ENCODE assay signal across 17 cellular contexts in genomic region chr9:91188719-91189590, GRCh38.
DNase-seq lines count a peak whose midpoint lies in the region; ATAC-seq, FAIRE-seq and TF ChIP-seq lines count a peak whose summit lies in the region.
"Had no signal": no experiment of that assay in that cellular context is flagged by ENCODE, and none has a peak within 500 bp of the region (broad histone marks: within the 10 kb centered on the region; RNA-seq: fewer than 3 reads in every experiment).

No MANE protein-coding gene starts in this region.

- FAIRE-seq in K562 (lab: Jason Lieb, UNC): no peak
- FAIRE-seq: A549 had no signal

- no peak for TF ChIP-seq RAD21 in K562 (CRISPR knock-in tag; conservative IDR thresholded peaks at IDR 0.05 in 1 of 2, IDR thresholded peaks at IDR 0.05 in 1 of 2)

- WGBS in GM23248 (ENCODE audit: low coverage in 1 of 2, low lambda C conversion rate in 2 of 2, missing lambda C conversion rate in 2 of 2), 2 experiments: 91 to 99% methylated on average over 10 to 11 of the region's 11 CpGs
- 78% methylated on average over 10 of the region's 11 CpGs for WGBS in K562 (ENCODE audit: insufficient coverage, low coverage, missing lambda C conversion rate)

- BruUV-seq in K562 (replicated peaks; lab: Mats Ljungman, UMichigan): no TSS peak

- H3K27ac Mint-ChIP-seq in activated CD8-positive, alpha-beta memory T cell treated with anti-CD3 and anti-CD28 coated beads, Interleukin-2, amount 10 ng/mL, durations not matched to agents 7 days and 5 days: no peak overlapping the region
- H3K27ac Mint-ChIP-seq: H9 had no signal

- CTCF ChIA-PET in activated CD8-positive, alpha-beta memory T cell treated with anti-CD3 and anti-CD28 coated beads, Interleukin-2, amount 10 ng/mL, durations not matched to agents 7 days and 5 days (lab: Charles Lee): interaction anchor here (0.9 to 2.1 kb wide), 2 partner anchors 24 to 129 kb away, joined by 3 to 4 read pairs; no protein-coding TSS in a partner anchor
- CTCF ChIA-PET in K562 (lab: Yijun Ruan, JAX; ENCODE audit: low intra/inter-chr PET ratio): no interaction called here

- TF ChIP-seq CTCF in K562 (IDR thresholded peaks at IDR 0.05 in 2 of 3, conservative IDR thresholded peaks at IDR 0.05 in 1 of 3; ENCODE audit: insufficient read depth in 2 of 3, low read depth in 1 of 3, low read length in 3 of 3): no peak
- TF ChIP-seq CTCF in osteoblast (IDR thresholded peaks at IDR 0.05; ENCODE audit: extremely low read depth, low read depth, low read length): no peak

- no peak overlapping the region for H3K4me3 Mint-ChIP-seq in activated CD8-positive, alpha-beta memory T cell treated with anti-CD3 and anti-CD28 coated beads, Interleukin-2, amount 10 ng/mL, durations not matched to agents 7 days and 5 days
- H3K4me3 Mint-ChIP-seq: H9 had no signal

- H3K4me1 ChIP-seq in GM23248 (ENCODE audit: insufficient read depth): peaks cover 33% of the 10 kb centered on the region
- H3K4me1 ChIP-seq in K562 (replicated peaks in 1 of 2; ENCODE audit: control insufficient read depth in 2 of 2, insufficient read depth in 2 of 2, low read length in 2 of 2): peaks cover 27% of the 10 kb centered on the region in 2 experiments
- peaks cover 33% of the 10 kb centered on the region for H3K4me1 ChIP-seq in osteoblast (ENCODE audit: insufficient read depth, low read length)

- peaks cover 55% of the 10 kb centered on the region for H3K4me1 Mint-ChIP-seq in activated CD8-positive, alpha-beta memory T cell treated with anti-CD3 and anti-CD28 coated beads, Interleukin-2, amount 10 ng/mL, durations not matched to agents 7 days and 5 days

- POLR2A ChIA-PET in K562 (lab: Yijun Ruan, JAX): no interaction called here

- H3K9me3 ChIP-seq in GM23248 (ENCODE audit: low read depth) (no peaks in the 10 kb centered on the region), K562 (replicated peaks; ENCODE audit: control insufficient read depth, insufficient read depth, low read depth, low read length) (peaks cover 5% of the 10 kb centered on the region), osteoblast (ENCODE audit: low read depth, low read length) (no peaks in the 10 kb centered on the region)

- TF ChIP-seq EP300 in K562 (IDR thresholded peaks at IDR 0.05; ENCODE audit: low read length): no peak

- no peak overlapping the region for H3K4me3 ChIP-seq in GM23248
- no peak overlapping the region for H3K4me3 ChIP-seq in K562
- H3K4me3 ChIP-seq in osteoblast (ENCODE audit: insufficient read depth, low read length): no peak overlapping the region
- H3K4me3 ChIP-seq: A549 had no signal

- peaks cover 10% of the 10 kb centered on the region for H3F3A ChIP-seq in GM23248 (ENCODE audit: insufficient read depth)

- H3K27ac ChIP-seq in GM23248 (peak overlapping the region; percentile 94), K562 (ENCODE audit: extremely low read depth, low read depth, low read length) (no peak overlapping the region), osteoblast (ENCODE audit: low read depth, low read length) (peak overlapping the region; percentile 84)
- H3K27ac ChIP-seq: C4-2B had no signal

- H3K9ac ChIP-seq in GM23248: no peak overlapping the region
- no peak overlapping the region for H3K9ac ChIP-seq in K562 (ENCODE audit: insufficient read depth in 1 of 2, low read depth in 2 of 2, low read length in 2 of 2)

- H3K27me3 ChIP-seq in GM23248 (replicated peaks; ENCODE audit: insufficient read depth) (no peaks in the 10 kb centered on the region), K562 (ENCODE audit: control insufficient read depth in 2 of 2, insufficient read depth in 2 of 2, low read length in 2 of 2) (no peaks in the 10 kb centered on the region), osteoblast (ENCODE audit: insufficient read depth, low read length) (no peaks in the 10 kb centered on the region)

- H3K9me2 ChIP-seq in GM23248 (ENCODE audit: insufficient read depth): no peaks in the 10 kb centered on the region

- no peaks in the 10 kb centered on the region for H3K27me3 Mint-ChIP-seq in activated CD8-positive, alpha-beta memory T cell treated with anti-CD3 and anti-CD28 coated beads, Interleukin-2, amount 10 ng/mL, durations not matched to agents 7 days and 5 days

- TF ChIP-seq POLR2A in K562 (conservative IDR thresholded peaks at IDR 0.05): no peak

- H3K9me3 Mint-ChIP-seq in activated CD8-positive, alpha-beta memory T cell treated with anti-CD3 and anti-CD28 coated beads, Interleukin-2, amount 10 ng/mL, durations not matched to agents 7 days and 5 days (ENCODE audit: low read depth): peaks cover 8% of the 10 kb centered on the region

- intact Hi-C loops in K562 (cut with micrococcal nuclease): no loop called here

- peak; percentile 53 for DNase-seq in activated CD8-positive, alpha-beta memory T cell treated with anti-CD3 and anti-CD28 coated beads for 24 hours
- no peak for DNase-seq in activated CD8-positive, alpha-beta memory T cell treated with anti-CD3 and anti-CD28 coated beads, Interleukin-2, amount 10 ng/mL, durations not matched to agents 7 days and 5 days
- DNase-seq in GM23248: no peak
- DNase-seq in K562 (ENCODE audit: extremely low read depth in 1 of 4, low spot score in 3 of 4): no peak
- no peak for DNase-seq in osteoblast (ENCODE audit: insufficient read length, low spot score, missing footprints)
- no peak for DNase-seq in SKM-1 (lab: John Stamatoyannopoulos, UW; ENCODE audit: unreplicated experiment)
- DNase-seq: COR-L47, DMS153, H9, NCI-H1417, NCI-H1930, NCI-H2171 had no signal

- no peaks in the 10 kb centered on the region for H3K9me1 ChIP-seq in K562 (ENCODE audit: control insufficient read depth, insufficient read depth, low read length)

- H3K36me3 ChIP-seq in GM23248 (ENCODE audit: low read depth) (no peaks in the 10 kb centered on the region), K562 (ENCODE audit: control insufficient read depth, insufficient read depth, low read length) (no peaks in the 10 kb centered on the region), osteoblast (ENCODE audit: insufficient read depth, low read length) (no peaks in the 10 kb centered on the region)

- in situ Hi-C loops in GM23248 (cut with MboI): no loop called here
- in situ Hi-C loops in K562 (cut with MboI): no loop called here

- H3K4me2 ChIP-seq in GM23248 (ENCODE audit: unreplicated experiment) (no peak overlapping the region), K562 (ENCODE audit: insufficient read depth, low read length) (no peak overlapping the region), osteoblast (ENCODE audit: insufficient read depth, low read length) (no peak overlapping the region)
- H3K4me2 ChIP-seq: A549 had no signal

- peaks cover 21% of the 10 kb centered on the region for H3K36me3 Mint-ChIP-seq in activated CD8-positive, alpha-beta memory T cell treated with anti-CD3 and anti-CD28 coated beads, Interleukin-2, amount 10 ng/mL, durations not matched to agents 7 days and 5 days

- no peak for ATAC-seq in activated CD8-positive, alpha-beta memory T cell treated with anti-CD3 and anti-CD28 coated beads, Interleukin-2, amount 10 ng/mL, durations not matched to agents 7 days and 5 days
- ATAC-seq in K562: no peak
- no peak for ATAC-seq in GM18867 (IDR thresholded peaks at IDR 0.05; ENCODE audit: unreplicated experiment)
- ATAC-seq in GM21515 (IDR thresholded peaks at IDR 0.05; ENCODE audit: unreplicated experiment): no peak
- ATAC-seq: A549, Panc1 had no signal

- no peaks in the 10 kb centered on the region for H4K20me1 ChIP-seq in GM23248 (ENCODE audit: insufficient read depth)
- no peaks in the 10 kb centered on the region for H4K20me1 ChIP-seq in K562 (replicated peaks; ENCODE audit: control insufficient read depth, insufficient read depth, low read length)
- no peaks in the 10 kb centered on the region for H4K20me1 ChIP-seq in osteoblast (ENCODE audit: insufficient read depth, low read length)

- H3K79me2 ChIP-seq in GM23248 (ENCODE audit: insufficient read depth) (no peaks in the 10 kb centered on the region), K562 (ENCODE audit: control insufficient read depth, insufficient read depth, low read length) (no peaks in the 10 kb centered on the region; the same call in 2 of the 3 replicates), osteoblast (ENCODE audit: insufficient read depth, low read length) (no peaks in the 10 kb centered on the region)

- H2AFZ ChIP-seq in GM23248 (no peak overlapping the region), K562 (ENCODE audit: low read depth, low read length) (no peak overlapping the region), osteoblast (ENCODE audit: low read length) (no peak overlapping the region)

TF ChIP-seq in K562, 482 proteins besides CTCF, POLR2A, EP300 and RAD21:
- TF ChIP-seq NR2C2 (CRISPR knock-in tag; IDR thresholded peaks at IDR 0.05) (no peak), NR2C2 (tag; IDR thresholded peaks at IDR 0.05) (no peak), ZNF316 (IDR thresholded peaks at IDR 0.05) (peak; percentile 74), TRIM24 (IDR thresholded peaks at IDR 0.05) (peak in 1 of 2 experiments; percentile 33; a peak in 1 of 4 replicates), TRIM28 (IDR thresholded peaks at IDR 0.05) (0 out of 2 replicates have a peak, but pooled peaks have one; percentile 32)
